14 cellular contexts compared by ENCODE assay signal in the genomic region with DNA sequence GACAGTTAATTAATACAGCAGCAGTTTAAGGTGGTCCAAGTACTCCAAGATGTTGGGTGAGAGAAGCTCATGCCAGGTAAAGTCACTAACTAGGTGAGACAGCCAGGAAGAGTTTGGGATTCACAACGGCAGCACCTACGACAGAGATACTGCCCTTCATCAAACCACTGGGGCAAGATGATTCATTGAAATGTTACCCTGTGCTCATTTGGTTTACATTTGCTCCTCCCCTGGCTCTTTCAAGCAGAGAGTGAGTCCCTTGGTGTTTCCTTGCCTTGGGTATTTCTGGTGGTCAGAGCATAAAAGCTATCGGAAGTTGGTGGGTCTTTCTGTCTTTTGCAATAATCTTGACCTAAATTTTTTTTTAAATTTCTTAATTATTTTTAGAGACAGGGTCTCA.
"Had no signal": no experiment of that assay in that cellular context is flagged by ENCODE, and none has a peak within 500 bp of the region (broad histone marks: within the 10 kb centered on the region; RNA-seq: fewer than 3 reads in every experiment).

No MANE protein-coding gene starts in this region.

- DNase-seq: activated CD4-positive, alpha-beta T cell treated with anti-CD3 and anti-CD28 coated beads, Interleukin-2, amount 50 U/mL, for 48 hours; activated CD4-positive, CD25-positive, alpha-beta regulatory T cell treated with anti-CD3 and anti-CD28 coated beads, Interleukin-2, amount 50 U/mL, for 72 hours; activated gamma-delta T cell; activated T-cell treated with anti-CD3 and anti-CD28 coated beads, Interleukin-2, amount 50 U/mL, for 4 hours; dorsolateral prefrontal cortex; esophagus squamous epithelium; foreskin melanocyte; heart right ventricle; naive B cell; posterior cingulate gyrus; small intestine; thyroid gland had no signal

- H3K4me1 ChIP-seq: thyroid gland, vagina had no signal

- ATAC-seq: activated T-cell treated with anti-CD3 and anti-CD28 coated beads, Interleukin-2, amount 50 U/mL, for 4 hours; heart right ventricle had no signal

- H3K9me3 ChIP-seq: thyroid gland, vagina had no signal

- H3K36me3 ChIP-seq: esophagus squamous epithelium, heart right ventricle, thyroid gland, vagina had no signal

- FAIRE-seq: endometrium, small intestine had no signal

- H3K4me3 ChIP-seq: dorsolateral prefrontal cortex, esophagus squamous epithelium, heart right ventricle, thyroid gland, vagina had no signal

- H3K27me3 ChIP-seq: dorsolateral prefrontal cortex, esophagus squamous epithelium, heart right ventricle, thyroid gland, vagina had no signal

- H3K27ac ChIP-seq: dorsolateral prefrontal cortex, esophagus squamous epithelium, heart right ventricle, thyroid gland, vagina had no signal
